11 cellular contexts compared by ENCODE assay signal in the genomic region with DNA sequence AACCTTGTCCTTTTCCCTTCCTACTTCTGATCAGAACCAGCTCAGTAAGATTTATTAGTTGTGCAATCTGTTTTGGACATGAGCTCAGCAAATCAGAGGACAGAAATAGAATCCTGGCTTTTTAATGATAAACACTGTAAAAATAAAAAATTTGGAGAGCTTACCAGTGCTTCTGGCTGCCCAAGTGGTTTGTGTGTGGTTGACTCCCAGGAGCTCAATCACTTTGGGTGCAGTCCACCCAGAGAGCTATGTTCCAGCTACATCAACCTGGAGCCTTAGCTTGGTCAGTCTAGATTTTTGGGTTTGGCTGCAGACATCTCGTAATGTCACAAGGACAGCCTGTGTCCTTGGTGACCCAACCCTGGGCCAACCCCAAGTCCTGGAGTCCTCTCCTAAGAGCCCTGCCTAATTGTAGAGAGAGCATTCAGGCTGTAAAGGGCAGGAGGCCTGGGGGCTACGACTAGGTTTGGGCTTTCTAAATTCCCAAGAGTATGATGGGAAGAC. TPM values are rescaled to one million over a fixed set of nuclear protein-coding genes. Genes with fewer than 3 reads are reported as not detected.
DNase-seq lines count a peak whose midpoint lies in the region; FAIRE-seq and TF ChIP-seq lines count a peak whose summit lies in the region.
"Had no signal": no experiment of that assay in that cellular context is flagged by ENCODE, and none has a peak within 500 bp of the region (broad histone marks: within the 10 kb centered on the region; RNA-seq: fewer than 3 reads in every experiment).

No MANE protein-coding gene starts in this region.

- FAIRE-seq in endothelial cell of umbilical vein (lab: Jason Lieb, UNC), result no peak

- peak overlapping the region; percentile 63; the same call in 1 of the 2 replicates for H3K4me2 ChIP-seq in OCI-LY3 (ENCODE audit: low read length)
- no peak overlapping the region for H3K4me2 ChIP-seq in endothelial cell of umbilical vein (ENCODE audit: insufficient read depth, low read length)
- H3K4me2 ChIP-seq in osteoblast (ENCODE audit: insufficient read depth, low read length), result peak overlapping the region; percentile 83

- CTCF ChIA-PET in endothelial cell of umbilical vein (lab: Charles Lee) (interaction anchor here (1.3 to 2.5 kb wide), 3 partner anchors 11 to 29 kb away, joined by 3 to 5 read pairs (median 5); partner anchors contain the start of gene CD44), Caco-2 (lab: Charles Lee) (no interaction called here)

- H3K36me3 Mint-ChIP-seq in Caco-2 (ENCODE audit: insufficient read depth, unreplicated experiment), result peaks cover 1% of the 10 kb centered on the region

- H3K27me3 Mint-ChIP-seq in Caco-2 (ENCODE audit: insufficient read depth, unreplicated experiment), result no peaks in the 10 kb centered on the region

- no peaks in the 10 kb centered on the region for H3K9me1 ChIP-seq in endothelial cell of umbilical vein (replicated peaks; ENCODE audit: control insufficient read depth, extremely low read depth, insufficient read depth, low read length)

- H4K20me1 ChIP-seq in OCI-LY3 (ENCODE audit: insufficient read depth, low read length) (peaks cover 100% of the 10 kb centered on the region), endothelial cell of umbilical vein (replicated peaks; ENCODE audit: control insufficient read depth, extremely low read depth, insufficient read depth, low read length) (no peaks in the 10 kb centered on the region), osteoblast (ENCODE audit: insufficient read depth, low read length) (peaks cover 15% of the 10 kb centered on the region)

- intact Hi-C loops in endothelial cell of umbilical vein (cut with micrococcal nuclease), result loop anchor here (2.0 to 5.0 kb wide), 3 partner anchors 29 to 135 kb away; partner anchors contain the start of gene CD44
- intact Hi-C loops in Caco-2 (cut with micrococcal nuclease; ENCODE audit: unreplicated experiment), result no loop called here

- no peak for TF ChIP-seq POLR2A in endothelial cell of umbilical vein (IDR thresholded peaks at IDR 0.05; ENCODE audit: low read depth, low read length)

- DNase-seq in AG10803 (ENCODE audit: low read depth) (peak; percentile 78), endothelial cell of umbilical vein (ENCODE audit: low read depth, low spot score) (no peak), osteoblast (ENCODE audit: insufficient read length, low spot score, missing footprints) (peak; percentile 64), NCI-H2171 treated with DMSO at 0.1 percent for 48 hours (lab: John Stamatoyannopoulos, UW) (no peak), occipital lobe (lab: John Stamatoyannopoulos, UW) (no peak), Caco-2 (no peak), amygdala (lab: John Stamatoyannopoulos, UW) (no peak)
- DNase-seq: amniotic stem cell, H7, SHP77 treated with DMSO at 0.1 percent for 48 hours had no signal

- no peak overlapping the region for H3K4me3 ChIP-seq in AG10803 (ENCODE audit: low read length)
- no peak overlapping the region for H3K4me3 ChIP-seq in OCI-LY3 (ENCODE audit: low read length)
- no peak overlapping the region for H3K4me3 ChIP-seq in endothelial cell of umbilical vein (replicated peaks in 1 of 3; ENCODE audit: insufficient read depth in 1 of 3, low read depth in 1 of 3, low read length in 3 of 3)
- peak overlapping the region; percentile 7 for H3K4me3 ChIP-seq in osteoblast (ENCODE audit: insufficient read depth, low read length)
- H3K4me3 ChIP-seq in Caco-2 (ENCODE audit: low read depth, low read length), result no peak overlapping the region

- no peaks in the 10 kb centered on the region for H3K9me3 Mint-ChIP-seq in Caco-2 (ENCODE audit: unreplicated experiment)

- BruUV-seq in endothelial cell of umbilical vein (replicated peaks; lab: Mats Ljungman, UMichigan) (no TSS peak), Caco-2 (replicated peaks; lab: Mats Ljungman, UMichigan) (no TSS peak)

- H3K4me1 Mint-ChIP-seq in Caco-2 (ENCODE audit: low read depth, unreplicated experiment), result peaks cover 5% of the 10 kb centered on the region

- no peak overlapping the region for H3K4me3 Mint-ChIP-seq in Caco-2 (ENCODE audit: unreplicated experiment)

- H3K4me1 ChIP-seq in OCI-LY3 (ENCODE audit: low read length), result peaks cover 100% of the 10 kb centered on the region
- peaks cover 39% of the 10 kb centered on the region for H3K4me1 ChIP-seq in endothelial cell of umbilical vein (ENCODE audit: control insufficient read depth, extremely low read depth, insufficient read depth, low read length)
- peaks cover 82% of the 10 kb centered on the region for H3K4me1 ChIP-seq in osteoblast (ENCODE audit: insufficient read depth, low read length)
- peaks cover 32% of the 10 kb centered on the region for H3K4me1 ChIP-seq in Caco-2

- peaks cover 71% of the 10 kb centered on the region for H3K36me3 ChIP-seq in OCI-LY3 (replicated peaks; ENCODE audit: low read depth, low read length)
- no peaks in the 10 kb centered on the region for H3K36me3 ChIP-seq in endothelial cell of umbilical vein (ENCODE audit: control insufficient read depth in 2 of 2, extremely low read depth in 1 of 2, insufficient read depth in 2 of 2, low read length in 2 of 2)
- H3K36me3 ChIP-seq in osteoblast (ENCODE audit: insufficient read depth, low read length), result peaks cover 41% of the 10 kb centered on the region
- no peaks in the 10 kb centered on the region; the same call in 1 of the 2 replicates for H3K36me3 ChIP-seq in Caco-2 (ENCODE audit: control insufficient read depth, insufficient read depth, low read length)

- no peak overlapping the region for H3K9ac ChIP-seq in OCI-LY3 (ENCODE audit: low read length)
- H3K9ac ChIP-seq in endothelial cell of umbilical vein (replicated peaks; ENCODE audit: extremely low read depth, insufficient read depth, low read length), result no peak overlapping the region

- peak overlapping the region; percentile 87 for H3K27ac ChIP-seq in OCI-LY3 (ENCODE audit: low read length)
- peak overlapping the region; percentile 34 for H3K27ac ChIP-seq in endothelial cell of umbilical vein (ENCODE audit: insufficient read depth, low read depth, low read length)
- H3K27ac ChIP-seq in osteoblast (ENCODE audit: low read depth, low read length), result peak overlapping the region; percentile 99

- H2AFZ ChIP-seq in OCI-LY3 (ENCODE audit: low read depth, low read length) (no peak overlapping the region), endothelial cell of umbilical vein (ENCODE audit: low read depth, low read length) (no peak overlapping the region), osteoblast (ENCODE audit: low read length) (no peak overlapping the region)

- POLR2A ChIA-PET in endothelial cell of umbilical vein (lab: Charles Lee) (no interaction called here), Caco-2 (lab: Charles Lee) (no interaction called here)

- H3K27me3 ChIP-seq in OCI-LY3 (ENCODE audit: low read depth, low read length), result no peaks in the 10 kb centered on the region
- H3K27me3 ChIP-seq in endothelial cell of umbilical vein (ENCODE audit: control insufficient read depth in 2 of 2, insufficient read depth in 2 of 2, low read length in 2 of 2), result no peaks in the 10 kb centered on the region
- no peaks in the 10 kb centered on the region for H3K27me3 ChIP-seq in osteoblast (ENCODE audit: insufficient read depth, low read length)
- H3K27me3 ChIP-seq in Caco-2 (replicated peaks; ENCODE audit: control insufficient read depth, insufficient read depth, low read length), result no peaks in the 10 kb centered on the region

- H3K9me3 ChIP-seq in OCI-LY3 (ENCODE audit: insufficient read depth, low read length) (no peaks in the 10 kb centered on the region), endothelial cell of umbilical vein (replicated peaks; ENCODE audit: control insufficient read depth, insufficient read depth, low read length) (no peaks in the 10 kb centered on the region), osteoblast (ENCODE audit: low read depth, low read length) (no peaks in the 10 kb centered on the region), Caco-2 (no peaks in the 10 kb centered on the region; the same call in 1 of the 2 replicates)

- TF ChIP-seq CTCF in AG10803 (conservative IDR thresholded peaks at IDR 0.05; ENCODE audit: low read length) (no peak), OCI-LY3 (IDR thresholded peaks at IDR 0.05; ENCODE audit: low read depth, low read length) (no peak), endothelial cell of umbilical vein (IDR thresholded peaks at IDR 0.05; ENCODE audit: extremely low read depth in 1 of 2, insufficient read depth in 1 of 2, low read depth in 1 of 2, low read length in 2 of 2) (no peak), osteoblast (IDR thresholded peaks at IDR 0.05; ENCODE audit: extremely low read depth, low read depth, low read length) (no peak), Caco-2 (IDR thresholded peaks at IDR 0.05; ENCODE audit: insufficient read depth in 1 of 2, low read depth in 1 of 2, low read length in 1 of 2, severe bottlenecking in 1 of 2, unreplicated experiment in 1 of 2) (no peak)

- H3K79me2 ChIP-seq in OCI-LY3 (ENCODE audit: low read length) (peaks cover 100% of the 10 kb centered on the region), endothelial cell of umbilical vein (ENCODE audit: control insufficient read depth, insufficient read depth, low read length) (peaks cover 84% of the 10 kb centered on the region), osteoblast (ENCODE audit: insufficient read depth, low read length) (peaks cover 94% of the 10 kb centered on the region)

- dilution Hi-C loops in endothelial cell of umbilical vein (cut with MboI; ENCODE audit: extremely low pct_ligation_motif_present, low sequenced_read_pairs), result no loop called here

- H3K27ac Mint-ChIP-seq in Caco-2 (ENCODE audit: unreplicated experiment), result no peak overlapping the region

TF ChIP-seq in endothelial cell of umbilical vein, 7 proteins besides CTCF, POLR2A, EP300 and RAD21:
- TF ChIP-seq POLR2AphosphoS5 (IDR thresholded peaks at IDR 0.05; ENCODE audit: insufficient read depth, low read depth, low read length), result no peak
TF ChIP-seq in endothelial cell of umbilical vein: peak in this region for 0.

RNA-seq across cellular contexts. Expression of gene CD44, which starts 28.5 kb away (rescaled TPM):
- total RNA-seq in endothelial cell of umbilical vein, result 26.3 and 68.3 TPM in 2 replicates
- 25.5 and 27.5 TPM in 2 replicates for polyA plus RNA-seq in endothelial cell of umbilical vein
- 42.8 and 46.3 TPM in 2 replicates for polyA plus RNA-seq in endothelial cell of umbilical vein (2011; cell fraction: cytosol; rRNA removed)
- polyA plus RNA-seq in endothelial cell of umbilical vein (2011; cell fraction: nucleus; rRNA removed), result 27.3 and 33.4 TPM in 2 replicates
- polyA plus RNA-seq in endothelial cell of umbilical vein (2012), result 458 and 487 TPM in 2 replicates
- polyA minus RNA-seq in endothelial cell of umbilical vein, result 41.8 and 46.8 TPM in 2 replicates
- 191 TPM for polyA minus RNA-seq in endothelial cell of umbilical vein (2011; cell fraction: cytosol; rRNA and poly(A)+ RNA removed)
- 28.1 and 51.4 TPM in 2 replicates for polyA minus RNA-seq in endothelial cell of umbilical vein (2011; cell fraction: nucleus; rRNA and poly(A)+ RNA removed)
- 238 and 268 TPM in 2 replicates for total RNA-seq in osteoblast
- 6.2 TPM for total RNA-seq in occipital lobe
- 50.4 and 61.4 TPM in 2 replicates for total RNA-seq in Caco-2 (2022)

Comparison
In these comparisons a context has a peak if more than half of its experiments do, and no peak if none do; other contexts are left out.
1. DNase-seq: peak in AG10803 (single experiment) and osteoblast (single experiment); none in endothelial cell of umbilical vein (single experiment), NCI-H2171 treated with DMSO at 0.1 percent for 48 hours (single experiment), occipital lobe (single experiment), Caco-2 (0 of 2) and amygdala (0 of 56).
2. H3K27ac ChIP-seq: peak in every context shown above with its lines; median percentile 99 in osteoblast; 87 in OCI-LY3; 34 in endothelial cell of umbilical vein.